11 cellular contexts compared by ENCODE assay signal in the genomic region with DNA sequence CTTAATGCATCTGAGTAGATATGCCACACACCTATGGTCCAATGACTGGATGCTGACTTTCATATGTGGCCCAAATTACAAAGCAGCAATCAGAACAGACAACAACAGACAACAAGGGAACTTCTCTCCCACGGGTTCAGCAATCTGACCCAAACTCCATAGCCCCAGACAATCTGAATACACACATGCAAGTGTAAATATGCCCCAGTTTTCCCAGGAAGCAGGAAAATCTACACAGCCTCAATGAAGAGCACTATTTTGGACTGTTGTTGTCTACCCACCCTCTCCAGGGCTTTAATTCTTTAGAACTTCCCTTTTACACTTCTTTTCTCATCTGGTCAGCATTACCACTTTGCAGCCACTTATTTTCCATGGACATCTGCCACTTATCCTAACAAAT. TPM values are rescaled to one million over a fixed set of nuclear protein-coding genes. Genes with fewer than 3 reads are reported as not detected.
DNase-seq lines count a peak whose midpoint lies in the region; ATAC-seq and TF ChIP-seq lines count a peak whose summit lies in the region.
"Had no signal": no experiment of that assay in that cellular context is flagged by ENCODE, and none has a peak within 500 bp of the region (broad histone marks: within the 10 kb centered on the region; RNA-seq: fewer than 3 reads in every experiment).

No MANE protein-coding gene starts in this region.

- DNase-seq in CD4-positive, alpha-beta memory T cell, result no peak
- DNase-seq in OCI-LY7 (ENCODE audit: low spot score) (no peak), chondrocyte (ENCODE audit: low spot score) (no peak), neural progenitor cell (ENCODE audit: low spot score) (no peak), DMS79 (lab: John Stamatoyannopoulos, UW) (no peak), upper lobe of right lung (no peak)
- DNase-seq: head of caudate nucleus, NCI-H1694 treated with DMSO at 0.1 percent for 48 hours, OCI-M1 had no signal

- no peaks in the 10 kb centered on the region for H3K9me2 ChIP-seq in OCI-LY7 (ENCODE audit: insufficient read depth, low read length)

- H3K27me3 Mint-ChIP-seq in CD4-positive, alpha-beta memory T cell, result no peaks in the 10 kb centered on the region
- H3K27me3 Mint-ChIP-seq in chondrocyte (ENCODE audit: low read depth) (no peaks in the 10 kb centered on the region), neural progenitor cell (ENCODE audit: insufficient read depth, low read depth) (peaks cover 3% of the 10 kb centered on the region)

- H3K79me2 ChIP-seq in OCI-LY7 (ENCODE audit: insufficient read depth, low read depth, low read length), result peaks cover 41% of the 10 kb centered on the region
- peaks cover 64% of the 10 kb centered on the region for H3K79me2 ChIP-seq in neural progenitor cell (ENCODE audit: low read depth)

- H3K4me3 Mint-ChIP-seq in CD4-positive, alpha-beta memory T cell, result peak overlapping the region; percentile 69 to 80 (median 76)
- H3K4me3 Mint-ChIP-seq in chondrocyte (ENCODE audit: unreplicated experiment) (peak overlapping the region; percentile 43), neural progenitor cell (peak overlapping the region; percentile 55)

- no TSS peak for BruUV-seq in OCI-LY7 (replicated peaks; lab: Mats Ljungman, UMichigan)

- peaks cover 17% of the 10 kb centered on the region for H3F3A ChIP-seq in neural progenitor cell (ENCODE audit: low read depth)

- peaks cover 38 to 75% (median 60%) of the 10 kb centered on the region in 4 donors for H3K4me1 Mint-ChIP-seq in CD4-positive, alpha-beta memory T cell
- H3K4me1 Mint-ChIP-seq in chondrocyte (ENCODE audit: low read depth) (peaks cover 65% of the 10 kb centered on the region), neural progenitor cell (peaks cover 46% of the 10 kb centered on the region)

- CTCF ChIA-PET in CD4-positive, alpha-beta memory T cell (lab: Charles Lee; ENCODE audit: partially characterized antibody), result no interaction called here
- CTCF ChIA-PET in OCI-LY7 (lab: Charles Lee; ENCODE audit: unreplicated experiment), result no interaction called here

- H3K27me3 ChIP-seq in CD4-positive, alpha-beta memory T cell (ENCODE audit: insufficient read depth, low read length), result no peaks in the 10 kb centered on the region
- H3K27me3 ChIP-seq in neural progenitor cell (no peaks in the 10 kb centered on the region), upper lobe of right lung (no peaks in the 10 kb centered on the region)

- no peak overlapping the region for H3K4me3 ChIP-seq in CD4-positive, alpha-beta memory T cell (ENCODE audit: low read length in 2 of 2)
- H3K4me3 ChIP-seq in OCI-LY7 (ENCODE audit: low read depth, low read length, poor library complexity, severe bottlenecking), result no peak overlapping the region
- H3K4me3 ChIP-seq in neural progenitor cell, result no peak overlapping the region
- no peak overlapping the region for H3K4me3 ChIP-seq in upper lobe of right lung

- H3K9me3 Mint-ChIP-seq in CD4-positive, alpha-beta memory T cell, result no peaks in the 10 kb centered on the region
- H3K9me3 Mint-ChIP-seq in chondrocyte (ENCODE audit: low read depth) (no peaks in the 10 kb centered on the region), neural progenitor cell (peaks cover 3% of the 10 kb centered on the region)

- peak overlapping the region; percentile 90 for H3K4me2 ChIP-seq in OCI-LY7 (ENCODE audit: low read length)
- peak overlapping the region; percentile 83 for H3K4me2 ChIP-seq in neural progenitor cell

- POLR2A ChIA-PET in CD4-positive, alpha-beta memory T cell (lab: Charles Lee; ENCODE audit: partially characterized antibody), result no interaction called here
- POLR2A ChIA-PET in OCI-LY7 (lab: Charles Lee), result no interaction called here

- no peak overlapping the region for H3K9ac ChIP-seq in neural progenitor cell

- ATAC-seq in GM21360 (IDR thresholded peaks at IDR 0.05; ENCODE audit: unreplicated experiment), result no peak
- no peak for ATAC-seq in HG02938 (IDR thresholded peaks at IDR 0.05; ENCODE audit: unreplicated experiment)
- no peak for ATAC-seq in upper lobe of right lung

- peak overlapping the region in 5 of 7 donors; percentile 29 to 91 (median 50) for H3K27ac Mint-ChIP-seq in CD4-positive, alpha-beta memory T cell
- peak overlapping the region; percentile 29 for H3K27ac Mint-ChIP-seq in chondrocyte (ENCODE audit: unreplicated experiment)
- no peak overlapping the region for H3K27ac Mint-ChIP-seq in neural progenitor cell

- TF ChIP-seq CTCF in OCI-LY7 (conservative IDR thresholded peaks at IDR 0.05; ENCODE audit: low read length) (no peak), chondrocyte (IDR thresholded peaks at IDR 0.05) (no peak), neural progenitor cell (IDR thresholded peaks at IDR 0.05) (no peak), upper lobe of right lung (IDR thresholded peaks at IDR 0.05) (no peak)

- no peak overlapping the region for H3K27ac ChIP-seq in CD4-positive, alpha-beta memory T cell (ENCODE audit: low read depth, low read length)
- H3K27ac ChIP-seq in OCI-LY7 (ENCODE audit: low read depth, low read length, poor library complexity, severe bottlenecking), result no peak overlapping the region
- H3K27ac ChIP-seq in neural progenitor cell, result no peak overlapping the region
- no peak overlapping the region for H3K27ac ChIP-seq in upper lobe of right lung

- peaks cover 50% of the 10 kb centered on the region for H3K4me1 ChIP-seq in CD4-positive, alpha-beta memory T cell (ENCODE audit: insufficient read depth, low read length)
- H3K4me1 ChIP-seq in OCI-LY7 (ENCODE audit: insufficient read depth, low read length, poor library complexity, severe bottlenecking), result peaks cover 21% of the 10 kb centered on the region
- H3K4me1 ChIP-seq in neural progenitor cell, result peaks cover 30% of the 10 kb centered on the region
- peaks cover 34% of the 10 kb centered on the region for H3K4me1 ChIP-seq in upper lobe of right lung

- H4K20me1 ChIP-seq in OCI-LY7 (ENCODE audit: insufficient read depth, low read length) (peaks cover 19% of the 10 kb centered on the region; the same call in 1 of the 2 replicates), neural progenitor cell (ENCODE audit: low read depth) (peaks cover 61% of the 10 kb centered on the region)

- H2AFZ ChIP-seq in OCI-LY7 (ENCODE audit: low read length) (no peak overlapping the region), neural progenitor cell (replicated peaks) (no peak overlapping the region)

- intact Hi-C loops in CD4-positive, alpha-beta memory T cell (cut with micrococcal nuclease), result no loop called here
- intact Hi-C loops in OCI-LY7 (cut with micrococcal nuclease; ENCODE audit: unreplicated experiment) (loop anchor here (10.0 kb wide), 2 partner anchors 231 to 239 kb away; a partner anchor contains a TSS), upper lobe of right lung (cut with DNase I) (no loop called here)

- H3K36me3 ChIP-seq in CD4-positive, alpha-beta memory T cell (ENCODE audit: insufficient read depth, low read length), result no peaks in the 10 kb centered on the region
- H3K36me3 ChIP-seq in OCI-LY7 (ENCODE audit: insufficient read depth, low read length) (peaks cover 22% of the 10 kb centered on the region), neural progenitor cell (no peaks in the 10 kb centered on the region), upper lobe of right lung (no peaks in the 10 kb centered on the region)

- H3K36me3 Mint-ChIP-seq in CD4-positive, alpha-beta memory T cell, result peaks cover 10 to 13% of the 10 kb centered on the region in 2 donors
- no peaks in the 10 kb centered on the region for H3K36me3 Mint-ChIP-seq in chondrocyte (ENCODE audit: low read depth)
- H3K36me3 Mint-ChIP-seq in neural progenitor cell, result peaks cover 11% of the 10 kb centered on the region

- no peaks in the 10 kb centered on the region for H3K9me3 ChIP-seq in CD4-positive, alpha-beta memory T cell (ENCODE audit: control insufficient read depth in 1 of 2, low read length in 2 of 2)
- H3K9me3 ChIP-seq in OCI-LY7 (ENCODE audit: low read length) (no peaks in the 10 kb centered on the region), neural progenitor cell (ENCODE audit: low read depth) (no peaks in the 10 kb centered on the region), upper lobe of right lung (no peaks in the 10 kb centered on the region)

RNA-seq across cellular contexts. Expression of a gene that starts 2.0 kb away (rescaled TPM):
- total RNA-seq in CD4-positive, alpha-beta memory T cell, result 10 to 100 TPM; 65.9 to 66.7 TPM
- polyA plus RNA-seq in CD4-positive, alpha-beta memory T cell, result 10 to 100 TPM in 1 of 2 donors, 1 to 10 TPM in 1; 5.6 to 17.1 TPM
- 37.0 and 40.6 TPM in 2 replicates for total RNA-seq in OCI-LY7 (2014; rRNA removed; shearing (Covaris generic))
- total RNA-seq in OCI-LY7 (2022), result 55.8 and 63.0 TPM in 2 replicates
- total RNA-seq in chondrocyte, result 68.7 to 76.0 TPM (median 74.6 TPM) in 3 replicates
- 43.0 and 46.7 TPM in 2 replicates for total RNA-seq in neural progenitor cell (ENCODE audit: low replicate concordance)
- total RNA-seq in upper lobe of right lung, result 85.4 TPM
